Comparison of ENCODE assay signal across 21 cellular contexts in genomic region chr10:122098924-122099323, GRCh38.
DNase-seq lines count a peak whose midpoint lies in the region; ATAC-seq and TF ChIP-seq lines count a peak whose summit lies in the region.
"Had no signal": no experiment of that assay in that cellular context is flagged by ENCODE, and none has a peak within 500 bp of the region (broad histone marks: within the 10 kb centered on the region; RNA-seq: fewer than 3 reads in every experiment).

No MANE protein-coding gene starts in this region.

- peak overlapping the region in 8 of 11 experiments; percentile 39 to 80 (median 58); a peak in 15 of 22 replicates for H3K4me2 ChIP-seq in BLaER1 treated with 17β-estradiol and CSF1 and Interleukin-3, amounts not matched to agents 10 nM and 100 nM
- H3K4me2 ChIP-seq in Karpas-422 (ENCODE audit: low read depth, low read length, poor library complexity, severe bottlenecking), result no peak overlapping the region

- H3K4me3 ChIP-seq in BLaER1 treated with 17β-estradiol and CSF1 and Interleukin-3, amounts not matched to agents 10 nM and 100 nM, result no peak overlapping the region
- H3K4me3 ChIP-seq in Panc1 (ENCODE audit: low read depth in 2 of 2, low read length in 2 of 2), result no peak overlapping the region
- H3K4me3 ChIP-seq in gastroesophageal sphincter, result no peak overlapping the region
- no peak overlapping the region for H3K4me3 ChIP-seq in Karpas-422 (ENCODE audit: low read length)
- H3K4me3 ChIP-seq: lower lobe of right lung had no signal

- H2AFZ ChIP-seq in Karpas-422 (ENCODE audit: low read length), result no peak overlapping the region

- WGBS in gastroesophageal sphincter (ENCODE audit: low coverage in 1 of 2), 2 donors, result 51% methylated on average over 5 of the region's 8 CpGs; no CpG with 5 or more reads in 1 of the 2 donors

- H3K27ac ChIP-seq in BLaER1 treated with 17β-estradiol and CSF1 and Interleukin-3, amounts not matched to agents 10 nM and 100 nM, result no peak overlapping the region
- peak overlapping the region; percentile 99 for H3K27ac ChIP-seq in Panc1 (ENCODE audit: low read length)
- H3K27ac ChIP-seq in gastroesophageal sphincter, result peak overlapping the region in 2 of 4 donors; percentile 17 to 53
- no peak overlapping the region for H3K27ac ChIP-seq in Karpas-422 (ENCODE audit: low read length)
- H3K27ac ChIP-seq: lower lobe of right lung, VCaP had no signal

- BruUV-seq in Panc1 (replicated peaks; lab: Mats Ljungman, UMichigan), result no TSS peak

- TF ChIP-seq EP300 in gastroesophageal sphincter (IDR thresholded peaks at IDR 0.05), result no peak

- no peak for TF ChIP-seq CTCF in Panc1 (IDR thresholded peaks at IDR 0.05)
- no peak for TF ChIP-seq CTCF in gastroesophageal sphincter (IDR thresholded peaks at IDR 0.05)

- ATAC-seq in Panc1 (no peak), gastroesophageal sphincter (peak; percentile 37), sciatic nerve (peak; percentile 65), HG03460 (IDR thresholded peaks at IDR 0.05; ENCODE audit: unreplicated experiment) (no peak)
- ATAC-seq: CD8-positive, alpha-beta T cell; lower lobe of right lung; stimulated activated naive B cell treated with anti-CD40 and anti-IgM and Interleukin-4, amounts not matched to agents 10 μg/mL and 1 μg/mL and 100 μg/mL, for 72 hours had no signal

- TF ChIP-seq POLR2A in gastroesophageal sphincter (IDR thresholded peaks at IDR 0.05), result no peak

- no peaks in the 10 kb centered on the region for H3K9me2 ChIP-seq in Karpas-422 (replicated peaks; ENCODE audit: insufficient read depth, low read length)

- H3K9ac ChIP-seq in BLaER1 treated with 17β-estradiol and CSF1 and Interleukin-3, amounts not matched to agents 10 nM and 100 nM, result no peak overlapping the region
- no peak overlapping the region for H3K9ac ChIP-seq in Karpas-422 (ENCODE audit: low read length)

- H3K79me2 ChIP-seq in Karpas-422 (ENCODE audit: low read length), result no peaks in the 10 kb centered on the region

- CTCF ChIA-PET in Panc1 (lab: Charles Lee), result interaction anchor here (0.9 kb wide), 2 partner anchors 29 to 47 kb away, joined by 3 to 13 read pairs; no protein-coding TSS in a partner anchor

- no peaks in the 10 kb centered on the region for H3K27me3 ChIP-seq in BLaER1 treated with 17β-estradiol and CSF1 and Interleukin-3, amounts not matched to agents 10 nM and 100 nM
- H3K27me3 ChIP-seq in Panc1 (ENCODE audit: control insufficient read depth, insufficient read depth, low read length) (no peaks in the 10 kb centered on the region), gastroesophageal sphincter (no peaks in the 10 kb centered on the region), Karpas-422 (ENCODE audit: low read length) (no peaks in the 10 kb centered on the region)

- in situ Hi-C loops in Panc1 (cut with HindIII; ENCODE audit: low pct_unique_long_range_greater_than_20kb, low sequenced_read_pairs), result no loop called here

- POLR2A ChIA-PET in Panc1 (lab: Charles Lee), result interaction anchor here (0.6 to 0.7 kb wide), 2 partner anchors 10 to 83 kb away, joined by 3 to 4 read pairs; no protein-coding TSS in a partner anchor

- H3K4me1 ChIP-seq in BLaER1 treated with 17β-estradiol and CSF1 and Interleukin-3, amounts not matched to agents 10 nM and 100 nM, result peaks cover 6 to 33% (median 17%) of the 10 kb centered on the region in 10 experiments; a peak in 17 of 20 replicates
- peaks cover 56% of the 10 kb centered on the region for H3K4me1 ChIP-seq in Panc1 (ENCODE audit: control insufficient read depth, insufficient read depth, low read length)
- peaks cover 0 to 42% (median 3%) of the 10 kb centered on the region in 3 donors for H3K4me1 ChIP-seq in gastroesophageal sphincter
- no peaks in the 10 kb centered on the region for H3K4me1 ChIP-seq in Karpas-422 (ENCODE audit: low read length)
- H3K4me1 ChIP-seq: lower lobe of right lung had no signal

- DNase-seq in Panc1 (ENCODE audit: low read depth, low spot score), result no peak
- no peak for DNase-seq in sciatic nerve (ENCODE audit: low spot score)
- DNase-seq in Karpas-422, result no peak
- no peak for DNase-seq in NCI-H226
- no peak for DNase-seq in DMS153 (lab: John Stamatoyannopoulos, UW)
- DNase-seq: activated CD4-positive, alpha-beta T cell treated with anti-CD3 and anti-CD28 coated beads, Interleukin-2, amount 50 U/mL, for 48 hours; activated naive CD4-positive, alpha-beta T cell; activated T-cell treated with anti-CD3 and anti-CD28 coated beads for 4 hours; amygdala; CD8-positive, alpha-beta T cell; DND-41; lower lobe of right lung; naive B cell; NCI-H1417 treated with DMSO at 0.1 percent for 48 hours; SIG-M5; stimulated activated naive B cell treated with anti-CD40 and anti-IgM and Interleukin-4, amounts not matched to agents 10 μg/mL and 1 μg/mL and 100 μg/mL, for 72 hours; T-helper 1 cell had no signal

- intact Hi-C loops in Panc1 (cut with micrococcal nuclease; ENCODE audit: unreplicated experiment), result no loop called here
- intact Hi-C loops in sciatic nerve (cut with DNase I), result no loop called here

- no peaks in the 10 kb centered on the region for H3K36me3 ChIP-seq in BLaER1 treated with 17β-estradiol and CSF1 and Interleukin-3, amounts not matched to agents 10 nM and 100 nM
- H3K36me3 ChIP-seq in Panc1 (ENCODE audit: control insufficient read depth, insufficient read depth, low read length), result no peaks in the 10 kb centered on the region
- H3K36me3 ChIP-seq in gastroesophageal sphincter, result peaks cover 0 to 7% of the 10 kb centered on the region in 2 donors
- no peaks in the 10 kb centered on the region for H3K36me3 ChIP-seq in Karpas-422 (ENCODE audit: insufficient read depth, low read length)
- H3K36me3 ChIP-seq: lower lobe of right lung had no signal

- H4K20me1 ChIP-seq in BLaER1 treated with 17β-estradiol and CSF1 and Interleukin-3, amounts not matched to agents 10 nM and 100 nM, result no peaks in the 10 kb centered on the region
- no peaks in the 10 kb centered on the region for H4K20me1 ChIP-seq in Karpas-422 (ENCODE audit: insufficient read depth, low read depth, low read length)

- H3K9me3 ChIP-seq in BLaER1 treated with 17β-estradiol and CSF1 and Interleukin-3, amounts not matched to agents 10 nM and 100 nM (replicated peaks in 1 of 11), result no peaks in the 10 kb centered on the region; a peak in 1 of 22 replicates
- H3K9me3 ChIP-seq in Panc1 (ENCODE audit: control insufficient read depth, insufficient read depth, low read depth, low read length), result no peaks in the 10 kb centered on the region
- no peaks in the 10 kb centered on the region for H3K9me3 ChIP-seq in gastroesophageal sphincter
- H3K9me3 ChIP-seq in Karpas-422 (ENCODE audit: low read length), result no peaks in the 10 kb centered on the region
- H3K9me3 ChIP-seq: lower lobe of right lung had no signal

Comparison
In these comparisons a context has a peak if more than half of its experiments do, and no peak if none do; other contexts are left out.
1. ATAC-seq: peak in gastroesophageal sphincter (single experiment) and sciatic nerve (single experiment); none in Panc1 (single experiment) and HG03460 (single experiment).